7 cellular contexts compared by ENCODE assay signal in genomic region chr6:130018830-130019795, GRCh38. TPM values are rescaled to one million over a fixed set of nuclear protein-coding genes. Genes with fewer than 3 reads are reported as not detected.
A peak's percentile ranks its signal among the peaks of the same experiment; 100 is the strongest.
DNase-seq lines count a peak whose midpoint lies in the region; ATAC-seq and TF ChIP-seq lines count a peak whose summit lies in the region.

No MANE protein-coding gene starts in this region.

- POLR2A ChIA-PET in naive thymus-derived CD8-positive, alpha-beta T cell (lab: Charles Lee), result interaction anchor here (1.0 to 4.4 kb wide), 5 partner anchors 8 to 270 kb away, joined by 3 to 20 read pairs (median 3); no protein-coding TSS in a partner anchor

- no peaks in the 10 kb centered on the region for H3K9me2 ChIP-seq in OCI-LY1 (ENCODE audit: low read depth, low read length)

- H3K36me3 Mint-ChIP-seq in naive thymus-derived CD8-positive, alpha-beta T cell, result peaks cover 0 to 6% (median 4%) of the 10 kb centered on the region in 3 donors

- no peak for TF ChIP-seq EP300 in tibial nerve (IDR thresholded peaks at IDR 0.05)

- peak; percentile 8 to 26 for DNase-seq in activated T-helper 1 cell treated with anti-CD3 and anti-CD28 coated beads, Interleukin-2, amount 50 U/mL, for 16 hours (ENCODE audit: low read depth in 1 of 2, low spot score in 1 of 2)
- DNase-seq in fibroblast of mammary gland (ENCODE audit: low read depth) (peak; percentile 23), tibial nerve (ENCODE audit: low spot score in 2 of 2) (peak in 1 of 2 donors; percentile 24)
- DNase-seq in naive thymus-derived CD8-positive, alpha-beta T cell, result peak; percentile 18 to 67 (median 42)

- TF ChIP-seq POLR2A in tibial nerve (IDR thresholded peaks at IDR 0.05), result no peak

- H3K27me3 ChIP-seq in OCI-LY1 (ENCODE audit: insufficient read depth, low read length) (no peaks in the 10 kb centered on the region), tibial nerve (no peaks in the 10 kb centered on the region)

- H3K4me3 ChIP-seq in OCI-LY1 (ENCODE audit: low read depth, low read length, poor library complexity, severe bottlenecking), result peak overlapping the region; percentile 83
- peak overlapping the region; percentile 97 for H3K4me3 ChIP-seq in fibroblast of mammary gland (ENCODE audit: control insufficient read depth, low read depth, low read length)
- H3K4me3 ChIP-seq in tibial nerve, result peak overlapping the region; percentile 66 to 96 (median 84)

- no peaks in the 10 kb centered on the region for H3K79me2 ChIP-seq in OCI-LY1 (ENCODE audit: insufficient read depth, low read length)

- peak overlapping the region; percentile 93 to 100 (median 100) for H3K4me3 Mint-ChIP-seq in naive thymus-derived CD8-positive, alpha-beta T cell

- no peaks in the 10 kb centered on the region for H3K36me3 ChIP-seq in OCI-LY1 (ENCODE audit: insufficient read depth, low read length)
- H3K36me3 ChIP-seq in tibial nerve, result no peaks in the 10 kb centered on the region

- H3F3A ChIP-seq in OCI-LY1 (ENCODE audit: insufficient read depth, low read length), result no peaks in the 10 kb centered on the region; the same call in 1 of the 2 replicates

- TF ChIP-seq CTCF in OCI-LY1 (IDR thresholded peaks at IDR 0.05; ENCODE audit: low read length) (no peak), fibroblast of mammary gland (conservative IDR thresholded peaks at IDR 0.05; ENCODE audit: control insufficient read depth, insufficient read depth, low read depth, low read length) (no peak), tibial nerve (IDR thresholded peaks at IDR 0.05) (no peak)

- H3K9ac ChIP-seq in OCI-LY1 (ENCODE audit: low read length), result peak overlapping the region; percentile 86

- peaks cover 7 to 29% (median 23%) of the 10 kb centered on the region in 4 donors for H3K4me1 Mint-ChIP-seq in naive thymus-derived CD8-positive, alpha-beta T cell

- no peaks in the 10 kb centered on the region; the same call in 1 of the 2 replicates for H4K20me1 ChIP-seq in OCI-LY1 (ENCODE audit: insufficient read depth, low read length)

- H3K27ac ChIP-seq in OCI-LY1 (ENCODE audit: low read depth, low read length, poor library complexity, severe bottlenecking), result no peak overlapping the region
- H3K27ac ChIP-seq in tibial nerve, result peak overlapping the region; percentile 58 to 92 (median 82)

- peak overlapping the region; percentile 96 to 99 (median 99) for H3K27ac Mint-ChIP-seq in naive thymus-derived CD8-positive, alpha-beta T cell

- peak; percentile 18 for ATAC-seq in GM18517 (IDR thresholded peaks at IDR 0.05; ENCODE audit: unreplicated experiment)
- ATAC-seq in HG02763 (IDR thresholded peaks at IDR 0.05; ENCODE audit: unreplicated experiment), result peak; percentile 24
- peak; percentile 38 to 50 for ATAC-seq in naive thymus-derived CD8-positive, alpha-beta T cell

- H3K9me3 ChIP-seq in OCI-LY1 (ENCODE audit: low read length) (no peaks in the 10 kb centered on the region), tibial nerve (no peaks in the 10 kb centered on the region)

- peak overlapping the region; percentile 87 for H2AFZ ChIP-seq in OCI-LY1 (ENCODE audit: low read length)

- 0 to 1% methylated on average over 63 to 80 of the region's 110 CpGs for WGBS in tibial nerve, 2 donors

- peak overlapping the region; percentile 88 for H3K4me2 ChIP-seq in OCI-LY1 (ENCODE audit: low read length)

- peaks cover 8% of the 10 kb centered on the region for H3K4me1 ChIP-seq in OCI-LY1 (ENCODE audit: insufficient read depth, low read length, severe bottlenecking)
- H3K4me1 ChIP-seq in tibial nerve, result peaks cover 0 to 12% (median 0%) of the 10 kb centered on the region in 4 donors

- H3K9me3 Mint-ChIP-seq in naive thymus-derived CD8-positive, alpha-beta T cell, result no peaks in the 10 kb centered on the region

- no peaks in the 10 kb centered on the region for H3K27me3 Mint-ChIP-seq in naive thymus-derived CD8-positive, alpha-beta T cell

RNA-seq across cellular contexts. Expression of gene L3MBTL3, which starts 0.7 kb away (rescaled TPM):
- total RNA-seq in naive thymus-derived CD8-positive, alpha-beta T cell, result 10 to 100 TPM; 52.5 to 53.7 TPM
- 1 to 10 TPM; 3.7 to 6.9 (median 4.2) TPM for polyA plus RNA-seq in naive thymus-derived CD8-positive, alpha-beta T cell
- total RNA-seq in tibial nerve, result 10 to 100 TPM; 12.3 to 17.3 (median 14.4) TPM
